8 cellular contexts compared by ENCODE assay signal in the genomic region with DNA sequence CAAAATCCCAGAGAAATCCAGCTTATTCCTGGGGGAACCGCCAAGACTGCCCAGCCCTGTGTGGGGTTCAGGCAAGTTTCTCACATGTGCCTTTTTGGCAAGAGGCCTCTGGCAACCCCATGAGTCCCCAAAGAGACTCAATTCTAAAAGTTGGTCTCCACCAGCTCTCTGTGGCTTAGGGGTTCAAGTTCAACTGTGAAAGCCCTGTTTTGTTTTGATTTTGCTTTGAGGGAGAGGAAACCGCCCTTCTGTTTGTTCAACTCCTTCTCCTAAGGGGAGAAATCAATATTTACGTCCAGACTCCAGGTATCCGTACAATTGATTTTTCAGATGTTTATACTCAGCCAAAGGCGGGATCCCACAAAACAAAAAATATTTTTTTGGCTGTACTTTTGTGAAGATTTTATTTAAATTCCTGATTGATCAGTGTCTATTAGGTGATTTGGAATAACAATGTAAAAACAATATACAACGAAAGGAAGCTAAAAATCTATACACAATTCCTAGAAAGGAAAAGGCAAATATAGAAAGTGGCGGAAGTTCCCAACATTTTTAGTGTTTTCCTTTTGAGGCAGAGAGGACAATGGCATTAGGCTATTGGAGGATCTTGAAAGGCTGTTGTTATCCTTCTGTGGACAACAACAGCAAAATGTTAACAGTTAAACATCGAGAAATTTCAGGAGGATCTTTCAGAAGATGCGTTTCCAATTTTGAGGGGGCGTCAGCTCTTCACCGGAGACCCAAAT. TPM values are rescaled to one million over a fixed set of nuclear protein-coding genes. Genes with fewer than 3 reads are reported as not detected.
A peak's percentile ranks its signal among the peaks of the same experiment; 100 is the strongest.
DNase-seq lines count a peak whose midpoint lies in the region; ATAC-seq and TF ChIP-seq lines count a peak whose summit lies in the region.

No MANE protein-coding gene starts in this region.

- no peaks in the 10 kb centered on the region for H3K9me3 ChIP-seq in cardiac muscle cell (ENCODE audit: low read depth)

- no peaks in the 10 kb centered on the region for H3K9me3 Mint-ChIP-seq in activated CD8-positive, alpha-beta T cell treated with anti-CD3 and anti-CD28 coated beads for 36 hours

- H3K4me3 Mint-ChIP-seq in activated CD8-positive, alpha-beta T cell treated with anti-CD3 and anti-CD28 coated beads for 36 hours, result peak overlapping the region; percentile 92

- no peaks in the 10 kb centered on the region for H3K27me3 Mint-ChIP-seq in activated CD8-positive, alpha-beta T cell treated with anti-CD3 and anti-CD28 coated beads for 36 hours

- CTCF ChIA-PET in activated CD8-positive, alpha-beta T cell treated with anti-CD3 and anti-CD28 coated beads for 36 hours (lab: Charles Lee), result interaction anchor here (1.2 to 6.0 kb wide), 5 partner anchors 38 to 154 kb away, joined by 3 to 27 read pairs (median 4); no protein-coding TSS in a partner anchor

- peak overlapping the region; percentile 100 for H3K27ac ChIP-seq in cardiac muscle cell

- no peak for TF ChIP-seq CTCF in activated CD8-positive, alpha-beta T cell treated with anti-CD3 and anti-CD28 coated beads for 36 hours (IDR thresholded peaks at IDR 0.05)
- no peak for TF ChIP-seq CTCF in cardiac muscle cell (IDR thresholded peaks at IDR 0.05; ENCODE audit: low read depth, low read length)
- no peak for TF ChIP-seq CTCF in retinal pigment epithelial cell (conservative IDR thresholded peaks at IDR 0.05; ENCODE audit: low read depth, low read length)

- POLR2A ChIA-PET in activated CD8-positive, alpha-beta T cell treated with anti-CD3 and anti-CD28 coated beads for 36 hours (lab: Charles Lee), result interaction anchor here (0.7 to 3.8 kb wide), 12 partner anchors 10 to 154 kb away, joined by 3 to 17 read pairs (median 4); a partner anchor contains a TSS

- H3K27me3 ChIP-seq in cardiac muscle cell, result no peaks in the 10 kb centered on the region

- peaks cover 26% of the 10 kb centered on the region for H3K4me1 ChIP-seq in cardiac muscle cell (ENCODE audit: low read depth)

- peak overlapping the region; percentile 98 for H3K27ac Mint-ChIP-seq in activated CD8-positive, alpha-beta T cell treated with anti-CD3 and anti-CD28 coated beads for 36 hours

- H3K36me3 Mint-ChIP-seq in activated CD8-positive, alpha-beta T cell treated with anti-CD3 and anti-CD28 coated beads for 36 hours (ENCODE audit: low read depth), result peaks cover 31% of the 10 kb centered on the region

- H3K4me1 Mint-ChIP-seq in activated CD8-positive, alpha-beta T cell treated with anti-CD3 and anti-CD28 coated beads for 36 hours (ENCODE audit: low read depth), result peaks cover 36% of the 10 kb centered on the region

- intact Hi-C loops in activated CD8-positive, alpha-beta T cell treated with anti-CD3 and anti-CD28 coated beads for 36 hours (cut with micrococcal nuclease), result no loop called here

- no peak for ATAC-seq in activated CD8-positive, alpha-beta T cell treated with anti-CD3 and anti-CD28 coated beads for 36 hours
- ATAC-seq in GM19395 (IDR thresholded peaks at IDR 0.05; ENCODE audit: unreplicated experiment), result no peak
- ATAC-seq in HG03571 (IDR thresholded peaks at IDR 0.05; ENCODE audit: unreplicated experiment), result no peak
- ATAC-seq in HG02981 (IDR thresholded peaks at IDR 0.05; ENCODE audit: unreplicated experiment), result no peak

- DNase-seq in NCI-H1105 treated with DMSO at 0.1 percent for 48 hours (lab: John Stamatoyannopoulos, UW) (peak; percentile 25), NCI-H1105 (lab: John Stamatoyannopoulos, UW) (no peak), cardiac muscle cell (ENCODE audit: low read depth in 1 of 2, low spot score in 1 of 2) (peak in 1 of 2 donors; percentile 14), retinal pigment epithelial cell (ENCODE audit: low read depth) (no peak)
- no peak for DNase-seq in activated CD8-positive, alpha-beta T cell treated with anti-CD3 and anti-CD28 coated beads for 36 hours

- H3K36me3 ChIP-seq in cardiac muscle cell, result no peaks in the 10 kb centered on the region

- H3K4me3 ChIP-seq in cardiac muscle cell, result peak overlapping the region; percentile 95
- peak overlapping the region; percentile 92 for H3K4me3 ChIP-seq in retinal pigment epithelial cell (ENCODE audit: low read length)

RNA-seq across cellular contexts. Expression of a gene that starts 0.6 kb away (rescaled TPM):
- total RNA-seq in activated CD8-positive, alpha-beta T cell treated with anti-CD3 and anti-CD28 coated beads for 36 hours, result 10 to 100 TPM; 54.7 to 56.5 TPM
- 98.6 and 120 TPM in 2 replicates for total RNA-seq in cardiac muscle cell
- polyA plus RNA-seq in cardiac muscle cell, result 57.8 and 107 TPM in 2 replicates
